ENCODE assay signal across 12 cellular contexts in genomic region chr13:79194727-79195126, GRCh38.
A peak's percentile ranks its signal among the peaks of the same experiment; 100 is the strongest.
DNase-seq lines count a peak whose midpoint lies in the region; ATAC-seq lines count a peak whose summit lies in the region.
"Had no signal": no experiment of that assay in that cellular context is flagged by ENCODE, and none has a peak within 500 bp of the region (broad histone marks: within the 10 kb centered on the region; RNA-seq: fewer than 3 reads in every experiment).

No MANE protein-coding gene starts in this region.

- no peaks in the 10 kb centered on the region for H3K9me3 Mint-ChIP-seq in T-helper 1 cell treated with Interleukin-12 subunit alpha and Interleukin-12 subunit beta and Interleukin-4 antibody, amounts not matched to agents 30 μg/mL and 1 μg/mL, for 36 hours
- H3K9me3 Mint-ChIP-seq in naive B cell, result no peaks in the 10 kb centered on the region

- no peak overlapping the region for H3K27ac Mint-ChIP-seq in T-helper 1 cell treated with Interleukin-12 subunit alpha and Interleukin-12 subunit beta and Interleukin-4 antibody, amounts not matched to agents 30 μg/mL and 1 μg/mL, for 36 hours
- peak overlapping the region in 3 of 6 donors; percentile 51 to 91 (median 59) for H3K27ac Mint-ChIP-seq in naive B cell

- DNase-seq in T-helper 1 cell (no peak), naive B cell (peak; percentile 26), NCI-H1694 (lab: John Stamatoyannopoulos, UW) (no peak), DMS53 treated with DMSO at 0.1 percent for 48 hours (lab: John Stamatoyannopoulos, UW; ENCODE audit: unreplicated experiment) (no peak), ACHN (no peak)
- DNase-seq: 8988T, heart right ventricle, NCI-H2171, SJCRH30 had no signal

- H3K27me3 Mint-ChIP-seq in T-helper 1 cell treated with Interleukin-12 subunit alpha and Interleukin-12 subunit beta and Interleukin-4 antibody, amounts not matched to agents 30 μg/mL and 1 μg/mL, for 36 hours (ENCODE audit: low read depth), result peaks cover 18% of the 10 kb centered on the region
- H3K27me3 Mint-ChIP-seq in naive B cell, result peaks cover 0 to 4% (median 0%) of the 10 kb centered on the region in 3 donors

- H3K4me1 Mint-ChIP-seq in T-helper 1 cell treated with Interleukin-12 subunit alpha and Interleukin-12 subunit beta and Interleukin-4 antibody, amounts not matched to agents 30 μg/mL and 1 μg/mL, for 36 hours (ENCODE audit: low read depth), result peaks cover 47% of the 10 kb centered on the region
- peaks cover 46 to 62% (median 54%) of the 10 kb centered on the region in 3 donors for H3K4me1 Mint-ChIP-seq in naive B cell

- H3K4me3 Mint-ChIP-seq in T-helper 1 cell treated with Interleukin-12 subunit alpha and Interleukin-12 subunit beta and Interleukin-4 antibody, amounts not matched to agents 30 μg/mL and 1 μg/mL, for 36 hours, result peak overlapping the region; percentile 3
- peak overlapping the region; percentile 64 to 90 (median 80) for H3K4me3 Mint-ChIP-seq in naive B cell

- H3K36me3 Mint-ChIP-seq in T-helper 1 cell treated with Interleukin-12 subunit alpha and Interleukin-12 subunit beta and Interleukin-4 antibody, amounts not matched to agents 30 μg/mL and 1 μg/mL, for 36 hours (ENCODE audit: low read depth), result no peaks in the 10 kb centered on the region
- H3K36me3 Mint-ChIP-seq in naive B cell, result no peaks in the 10 kb centered on the region

- ATAC-seq in GM21825 (IDR thresholded peaks at IDR 0.05; ENCODE audit: unreplicated experiment), result peak; percentile 30
- peak; percentile 36 for ATAC-seq in HG03432 (IDR thresholded peaks at IDR 0.05; ENCODE audit: unreplicated experiment)
- ATAC-seq in naive B cell (ENCODE audit: low read depth in 2 of 2), result peak; percentile 48 to 49
- ATAC-seq: heart right ventricle had no signal

- in situ Hi-C loops in ACHN (cut with HindIII; ENCODE audit: low pct_ligation_motif_present, low pct_unique_long_range_greater_than_20kb, low sequenced_read_pairs), result no loop called here
